In genomic region chr11:134412508-134413333, GRCh38 we compare ENCODE assay signal across 8 cellular contexts. TPM values are rescaled to one million over a fixed set of nuclear protein-coding genes. Genes with fewer than 3 reads are reported as not detected.
DNase-seq lines count a peak whose midpoint lies in the region; ATAC-seq and TF ChIP-seq lines count a peak whose summit lies in the region.

No MANE protein-coding gene starts in this region.

- H3K36me3 ChIP-seq in HUES6 (ENCODE audit: control insufficient read depth, insufficient read depth, low read length): no peaks in the 10 kb centered on the region

- peaks cover 56% of the 10 kb centered on the region for H3K4me1 Mint-ChIP-seq in glutamatergic neuron (ENCODE audit: low read depth, unreplicated experiment)

- peaks cover 79% of the 10 kb centered on the region for H3K27me3 ChIP-seq in HUES6 (ENCODE audit: control insufficient read depth, insufficient read depth, low read length)

- peaks cover 2% of the 10 kb centered on the region for H3K36me3 Mint-ChIP-seq in glutamatergic neuron (ENCODE audit: unreplicated experiment)

- peaks cover 43% of the 10 kb centered on the region for H3K4me1 ChIP-seq in HUES6 (ENCODE audit: control insufficient read depth, insufficient read depth, low read length)

- DNase-seq in activated CD4-positive, alpha-beta T cell treated with anti-CD3 and anti-CD28 coated beads, Interleukin-2, amount 50 U/mL, for 1 hour: peak; percentile 8
- DNase-seq in glutamatergic neuron (peak; percentile 74), posterior cingulate gyrus (peak; percentile 85 to 99 (median 91)), SHP77 treated with DMSO at 0.1 percent for 48 hours (lab: John Stamatoyannopoulos, UW) (no peak), DMS114 treated with DMSO at 0.1 percent for 48 hours (lab: John Stamatoyannopoulos, UW; ENCODE audit: unreplicated experiment) (no peak), ureter (ENCODE audit: low spot score) (no peak)

- H3K9me3 Mint-ChIP-seq in glutamatergic neuron (ENCODE audit: unreplicated experiment): peaks cover 16% of the 10 kb centered on the region

- intact Hi-C loops in posterior cingulate gyrus (cut with DNase I): no loop called here

- no peak for TF ChIP-seq CTCF in glutamatergic neuron (IDR thresholded peaks at IDR 0.05; ENCODE audit: partially characterized antibody, unreplicated experiment)

- peak overlapping the region; percentile 81 for H3K4me3 Mint-ChIP-seq in glutamatergic neuron (ENCODE audit: unreplicated experiment)

- no peak for ATAC-seq in GM21528 (IDR thresholded peaks at IDR 0.05; ENCODE audit: low FRiP score, unreplicated experiment)

- H3K4me3 ChIP-seq in HUES6 (ENCODE audit: low read depth, low read length): peak overlapping the region; percentile 65

- no peaks in the 10 kb centered on the region for H3K9me3 ChIP-seq in HUES6 (ENCODE audit: control insufficient read depth, insufficient read depth, low read depth, low read length)

- H3K9ac ChIP-seq in HUES6 (ENCODE audit: low read length): no peak overlapping the region

- H3K27me3 Mint-ChIP-seq in glutamatergic neuron (ENCODE audit: unreplicated experiment): peaks cover 8% of the 10 kb centered on the region

- H3K27ac ChIP-seq in HUES6 (ENCODE audit: low read depth, low read length): no peak overlapping the region

- H3K27ac Mint-ChIP-seq in glutamatergic neuron (ENCODE audit: unreplicated experiment): peak overlapping the region; percentile 80

RNA-seq across cellular contexts. Expression of gene B3GAT1, which starts 0.7 kb away (rescaled TPM):
- total RNA-seq in glutamatergic neuron (ENCODE audit: unreplicated experiment): 240 TPM
- 8.6 TPM for total RNA-seq in ureter

Comparison
In these comparisons a context has a peak if more than half of its experiments do, and no peak if none do; other contexts are left out.
1. DNase-seq: peak in activated CD4-positive, alpha-beta T cell treated with anti-CD3 and anti-CD28 coated beads, Interleukin-2, amount 50 U/mL, for 1 hour (single experiment), glutamatergic neuron (single experiment) and posterior cingulate gyrus (10 of 10); none in SHP77 treated with DMSO at 0.1 percent for 48 hours (single experiment), DMS114 treated with DMSO at 0.1 percent for 48 hours (single experiment) and ureter (single experiment).
2. RNA of gene B3GAT1, which starts 0.7 kb away (total RNA-seq): 240 TPM in glutamatergic neuron (single experiment); 8.6 TPM in ureter (single experiment); every median in the first group is over 10 times any median in the second.